Comparison of ENCODE assay signal across 18 cellular contexts in the genomic region with DNA sequence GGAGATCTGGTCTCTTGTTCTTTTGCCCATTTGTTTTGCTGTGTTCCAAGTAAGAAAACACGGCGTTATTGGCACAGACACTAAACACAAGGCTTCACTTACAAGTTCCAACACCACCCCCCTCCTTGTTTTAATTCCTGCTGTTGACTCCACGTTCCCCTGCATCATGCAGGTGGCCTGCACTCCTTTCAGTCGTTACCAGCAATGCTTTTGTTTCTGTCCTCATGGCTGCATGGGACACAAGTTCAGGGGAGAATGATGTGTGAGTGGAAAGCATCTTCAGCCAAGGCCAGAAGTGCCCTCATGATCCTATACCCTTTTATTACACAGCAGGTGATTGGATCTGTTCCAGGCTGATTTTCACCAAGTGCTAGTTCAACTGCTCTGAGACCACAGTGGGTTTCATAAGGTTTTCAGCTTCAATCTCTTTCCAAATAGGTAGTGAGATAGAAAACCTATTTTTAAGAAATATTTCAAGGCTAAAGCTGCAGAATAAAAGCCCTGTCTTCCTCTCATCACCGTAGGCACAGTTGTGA.
DNase-seq lines count a peak whose midpoint lies in the region; ATAC-seq and TF ChIP-seq lines count a peak whose summit lies in the region.
"Had no signal": no experiment of that assay in that cellular context is flagged by ENCODE, and none has a peak within 500 bp of the region (broad histone marks: within the 10 kb centered on the region; RNA-seq: fewer than 3 reads in every experiment).

No MANE protein-coding gene starts in this region.

- H3K18ac ChIP-seq in neuronal stem cell (ENCODE audit: low read length) = no peak overlapping the region

- H3K27ac Mint-ChIP-seq in activated CD4-positive, alpha-beta T cell treated with anti-CD3 and anti-CD28 coated beads, Interleukin-2, amount 10 ng/mL, durations not matched to agents 24 days and 14 days = no peak overlapping the region
- H3K27ac Mint-ChIP-seq: B cell; CD4-positive, alpha-beta memory T cell had no signal

- H4K91ac ChIP-seq in neuronal stem cell (ENCODE audit: low read depth, low read length, poor library complexity) = no peak overlapping the region

- H2BK12ac ChIP-seq in neuronal stem cell (ENCODE audit: low read length) = no peak overlapping the region

- no peaks in the 10 kb centered on the region for H3K27me3 Mint-ChIP-seq in activated CD4-positive, alpha-beta T cell treated with anti-CD3 and anti-CD28 coated beads, Interleukin-2, amount 10 ng/mL, durations not matched to agents 24 days and 14 days
- H3K27me3 Mint-ChIP-seq: B cell; CD4-positive, alpha-beta memory T cell had no signal

- H3K27me3 ChIP-seq in neuronal stem cell (ENCODE audit: control insufficient read depth in 3 of 3, insufficient read depth in 3 of 3, low read depth in 1 of 3, low read length in 3 of 3) (no peaks in the 10 kb centered on the region), HAP-1 (ENCODE audit: low read depth) (no peaks in the 10 kb centered on the region)

- intact Hi-C loops in activated CD4-positive, alpha-beta T cell treated with anti-CD3 and anti-CD28 coated beads, Interleukin-2, amount 10 ng/mL, durations not matched to agents 24 days and 14 days (cut with micrococcal nuclease) = no loop called here

- H3K4me3 Mint-ChIP-seq in activated CD4-positive, alpha-beta T cell treated with anti-CD3 and anti-CD28 coated beads, Interleukin-2, amount 10 ng/mL, durations not matched to agents 24 days and 14 days = no peak overlapping the region
- H3K4me3 Mint-ChIP-seq: B cell; CD4-positive, alpha-beta memory T cell had no signal

- H3K4me1 Mint-ChIP-seq in activated CD4-positive, alpha-beta T cell treated with anti-CD3 and anti-CD28 coated beads, Interleukin-2, amount 10 ng/mL, durations not matched to agents 24 days and 14 days = no peaks in the 10 kb centered on the region
- H3K4me1 Mint-ChIP-seq: B cell; CD4-positive, alpha-beta memory T cell had no signal

- H3K9me3 Mint-ChIP-seq in activated CD4-positive, alpha-beta T cell treated with anti-CD3 and anti-CD28 coated beads, Interleukin-2, amount 10 ng/mL, durations not matched to agents 24 days and 14 days = no peaks in the 10 kb centered on the region

- no peaks in the 10 kb centered on the region for H3K9me3 ChIP-seq in neuronal stem cell (replicated peaks in 1 of 2; ENCODE audit: control insufficient read depth in 2 of 2, insufficient read depth in 1 of 2, low read depth in 1 of 2, low read length in 2 of 2)
- no peaks in the 10 kb centered on the region for H3K9me3 ChIP-seq in HAP-1
- H3K9me3 ChIP-seq: SK-N-SH had no signal

- H3K79me1 ChIP-seq in neuronal stem cell (ENCODE audit: low read depth, low read length) = no peaks in the 10 kb centered on the region

- H3K4me3 ChIP-seq in neuronal stem cell (ENCODE audit: low read length in 2 of 2) (no peak overlapping the region), coronary artery (no peak overlapping the region), HAP-1 (no peak overlapping the region)

- peak overlapping the region; percentile 59 for H3K27ac ChIP-seq in angular gyrus (ENCODE audit: low read depth, low read length)
- no peak overlapping the region for H3K27ac ChIP-seq in neuronal stem cell (replicated peaks; ENCODE audit: low read length)
- H3K27ac ChIP-seq in coronary artery = no peak overlapping the region

- H4K8ac ChIP-seq in neuronal stem cell (ENCODE audit: low read depth, low read length) = no peak overlapping the region

- no peak overlapping the region for H3K4ac ChIP-seq in neuronal stem cell (ENCODE audit: low read length)

- no peak overlapping the region for H2BK120ac ChIP-seq in neuronal stem cell (ENCODE audit: low read depth, low read length)

- no peak for ATAC-seq in HG02981 (IDR thresholded peaks at IDR 0.05; ENCODE audit: unreplicated experiment)

- DNase-seq in activated CD4-positive, alpha-beta T cell treated with anti-CD3 and anti-CD28 coated beads, Interleukin-2, amount 10 ng/mL, durations not matched to agents 24 days and 14 days = peak; percentile 19
- no peak for DNase-seq in activated CD4-positive, alpha-beta T cell treated with anti-CD3 and anti-CD28 coated beads for 48 hours
- DNase-seq in NCI-H187 (lab: John Stamatoyannopoulos, UW) = peak; percentile 53
- no peak for DNase-seq in neuronal stem cell (ENCODE audit: low spot score)
- DNase-seq in coronary artery (ENCODE audit: low spot score) = no peak
- DNase-seq in HAP-1 (ENCODE audit: low spot score in 2 of 2) = no peak
- DNase-seq: CD4-positive, alpha-beta memory T cell; DMS79 treated with DMSO at 0.1 percent for 48 hours; GDM1; Karpas-422; MM.1S; NCI-H1436; NCI-H2107; SK-N-SH; T-helper 1 cell had no signal

- TF ChIP-seq CTCF in coronary artery (IDR thresholded peaks at IDR 0.05) = no peak

- WGBS in neuronal stem cell (ENCODE audit: extremely low coverage in 2 of 2, insufficient read length in 2 of 2, insufficient replicate concordance in 1 of 2), 2 donors = no CpG with 5 or more reads among the region's 5 CpGs

- no peak overlapping the region for H3K23ac ChIP-seq in neuronal stem cell (ENCODE audit: low read depth, low read length, poor library complexity)

- H2BK15ac ChIP-seq in neuronal stem cell (ENCODE audit: low read length) = no peak overlapping the region

- no peak overlapping the region for H2AK5ac ChIP-seq in neuronal stem cell (ENCODE audit: low read depth, low read length)

- H3K4me1 ChIP-seq in neuronal stem cell (ENCODE audit: control insufficient read depth in 2 of 2, insufficient read depth in 1 of 2, low read depth in 1 of 2, low read length in 2 of 2) = peaks cover 11 to 21% of the 10 kb centered on the region in 2 donors
- H3K4me1 ChIP-seq in HAP-1 = no peaks in the 10 kb centered on the region

- H3K36me3 ChIP-seq in neuronal stem cell (replicated peaks in 1 of 2; ENCODE audit: control insufficient read depth in 2 of 2, insufficient read depth in 2 of 2, low read length in 2 of 2) (no peaks in the 10 kb centered on the region), HAP-1 (replicated peaks) (no peaks in the 10 kb centered on the region)

- H3K9ac ChIP-seq in neuronal stem cell (ENCODE audit: low read depth, low read length, poor library complexity) = no peak overlapping the region
- H3K9ac ChIP-seq: SK-N-SH had no signal

- no peak overlapping the region for H2BK5ac ChIP-seq in neuronal stem cell (ENCODE audit: low read length)

- no peaks in the 10 kb centered on the region for H3K36me3 Mint-ChIP-seq in activated CD4-positive, alpha-beta T cell treated with anti-CD3 and anti-CD28 coated beads, Interleukin-2, amount 10 ng/mL, durations not matched to agents 24 days and 14 days (ENCODE audit: low read depth)
- H3K36me3 Mint-ChIP-seq: CD4-positive, alpha-beta memory T cell had no signal

- in situ Hi-C loops in HAP-1 (cut with MboI; ENCODE audit: low sequenced_read_pairs) = no loop called here

- H2AFZ ChIP-seq in neuronal stem cell (ENCODE audit: low read length) = peak overlapping the region; percentile 1

- no peak overlapping the region for H3K14ac ChIP-seq in neuronal stem cell (ENCODE audit: low read length)

- no peak overlapping the region for H3K4me2 ChIP-seq in neuronal stem cell (ENCODE audit: insufficient read depth, low read length, poor library complexity, severe bottlenecking)
- H3K4me2 ChIP-seq: SK-N-SH had no signal

Comparison
In these comparisons a context has a peak if more than half of its experiments do, and no peak if none do; other contexts are left out.
1. DNase-seq: peak in activated CD4-positive, alpha-beta T cell treated with anti-CD3 and anti-CD28 coated beads, Interleukin-2, amount 10 ng/mL, durations not matched to agents 24 days and 14 days (single experiment) and NCI-H187 (2 of 2); none in activated CD4-positive, alpha-beta T cell treated with anti-CD3 and anti-CD28 coated beads for 48 hours (single experiment), neuronal stem cell (single experiment), coronary artery (single experiment) and HAP-1 (0 of 2).